8 cellular contexts compared by ENCODE assay signal in the genomic region with DNA sequence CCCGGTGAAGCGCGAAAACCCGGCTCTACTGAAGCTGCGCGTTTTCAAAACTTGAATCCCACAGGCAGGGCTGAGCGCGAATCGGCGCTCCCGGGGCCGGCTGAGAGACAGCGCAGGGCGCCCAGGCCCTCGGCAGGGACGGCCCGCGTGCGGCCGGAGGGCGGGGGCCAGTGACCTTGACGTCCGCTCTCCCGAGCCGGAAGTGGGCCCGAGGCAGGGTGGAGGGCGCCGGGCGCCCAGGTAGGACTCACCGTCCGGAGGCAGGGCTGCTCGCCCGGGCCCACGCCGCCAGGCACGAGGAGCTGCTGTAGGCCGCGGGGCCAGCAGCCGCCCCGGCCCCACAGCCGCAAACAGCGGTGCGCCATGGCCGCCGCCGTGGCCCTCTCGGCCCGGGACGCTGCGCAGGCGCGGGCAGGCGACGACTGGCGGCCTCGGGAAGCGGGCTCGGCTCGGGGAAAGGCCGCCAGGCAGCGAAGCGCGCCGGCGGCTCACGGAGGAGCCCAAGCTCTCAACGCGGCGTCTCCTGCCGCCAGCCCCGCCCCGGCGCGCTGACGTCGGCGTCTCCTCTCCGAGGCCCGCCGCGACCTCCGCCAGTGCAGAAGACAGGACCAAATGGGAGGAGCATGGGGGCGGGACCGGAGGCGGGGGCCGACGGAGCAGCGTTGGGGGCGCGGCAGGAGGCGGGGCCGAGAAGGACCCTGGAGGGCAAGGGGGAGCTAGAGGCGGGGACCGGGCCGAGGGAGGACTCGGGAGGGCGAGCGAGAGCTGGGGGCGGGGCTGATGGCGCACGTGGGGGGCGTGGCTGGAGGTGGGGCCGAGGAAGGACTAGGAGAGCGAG. TPM values are rescaled to one million over a fixed set of nuclear protein-coding genes. Genes with fewer than 3 reads are reported as not detected.
DNase-seq lines count a peak whose midpoint lies in the region; ATAC-seq and TF ChIP-seq lines count a peak whose summit lies in the region.

A gene (minus strand): TSS at position 510 of the 838 bp plus-strand sequence. CDS start 145 bp downstream, at position 365.

- peaks cover 6% of the 10 kb centered on the region for H3K36me3 Mint-ChIP-seq in activated T-cell treated with anti-CD3 and anti-CD28 coated beads, Interleukin-2, amount 50 U/mL, for 4 hours (ENCODE audit: insufficient read depth)

- in situ Hi-C loops in Panc1 (cut with HindIII; ENCODE audit: low pct_unique_long_range_greater_than_20kb, low sequenced_read_pairs), result no loop called here

- 1% methylated on average over 78 to 104 of the region's 104 CpGs for WGBS in esophagus, 2 donors

- peak within 1 kb of the TSS; percentile 84 for H2AFZ ChIP-seq in KMS-11 (ENCODE audit: low read depth)

- H3K36me3 ChIP-seq in KMS-11 (ENCODE audit: insufficient read depth) (no peaks in the 10 kb centered on the region), Panc1 (ENCODE audit: control insufficient read depth, insufficient read depth, low read length) (peaks cover 2% of the 10 kb centered on the region; the same call in 1 of the 2 replicates), esophagus (ENCODE audit: control insufficient read depth in 2 of 2, insufficient read depth in 2 of 2, low read length in 1 of 2) (no peaks in the 10 kb centered on the region), muscle layer of colon (ENCODE audit: insufficient read depth, low read length) (peaks cover 6% of the 10 kb centered on the region)

- BruUV-seq in Panc1 (replicated peaks; lab: Mats Ljungman, UMichigan), result no TSS peak

- ATAC-seq in GM21786 (IDR thresholded peaks at IDR 0.05; ENCODE audit: unreplicated experiment) (peak; percentile 84), Panc1 (peak; percentile 94)
- ATAC-seq in activated T-cell treated with anti-CD3 and anti-CD28 coated beads, Interleukin-2, amount 50 U/mL, for 4 hours, result peak; percentile 90 to 91

- H3K4me3 ChIP-seq in KMS-11 (IDR thresholded peaks at IDR 0.05; ENCODE audit: insufficient read depth, low read depth, low read length), result no peak within 1 kb of the TSS
- H3K4me3 ChIP-seq in Panc1 (ENCODE audit: low read depth in 2 of 2, low read length in 2 of 2), result peak within 1 kb of the TSS; percentile 82 to 93
- H3K4me3 ChIP-seq in esophagus (ENCODE audit: low read depth in 1 of 2, low read length in 2 of 2), result peak within 1 kb of the TSS; percentile 64 to 90
- peak within 1 kb of the TSS; percentile 38 to 84 for H3K4me3 ChIP-seq in muscle layer of colon (ENCODE audit: low read depth in 1 of 2, low read length in 2 of 2)

- intact Hi-C loops in Panc1 (cut with micrococcal nuclease; ENCODE audit: unreplicated experiment), result no loop called here

- H3K4me1 ChIP-seq in KMS-11 (ENCODE audit: low read depth, poor library complexity, severe bottlenecking), result peaks cover 20% of the 10 kb centered on the region
- H3K4me1 ChIP-seq in Panc1 (ENCODE audit: control insufficient read depth, insufficient read depth, low read length), result peaks cover 18% of the 10 kb centered on the region; the same call in 1 of the 2 replicates
- H3K4me1 ChIP-seq in esophagus (ENCODE audit: control insufficient read depth in 2 of 2, insufficient read depth in 2 of 2, low read length in 1 of 2), result peaks cover 4 to 5% of the 10 kb centered on the region in 2 donors
- H3K4me1 ChIP-seq in muscle layer of colon (ENCODE audit: insufficient read depth, low read length), result peaks cover 20% of the 10 kb centered on the region

- H3K4me2 ChIP-seq in KMS-11, result peak within 1 kb of the TSS; percentile 77

- no peaks in the 10 kb centered on the region for H3K27me3 Mint-ChIP-seq in activated T-cell treated with anti-CD3 and anti-CD28 coated beads, Interleukin-2, amount 50 U/mL, for 4 hours (ENCODE audit: low read depth)

- no peaks in the 10 kb centered on the region for H3K27me3 ChIP-seq in KMS-11 (ENCODE audit: insufficient read depth, low read depth)
- H3K27me3 ChIP-seq in Panc1 (ENCODE audit: control insufficient read depth, insufficient read depth, low read length), result no peaks in the 10 kb centered on the region
- no peaks in the 10 kb centered on the region for H3K27me3 ChIP-seq in esophagus (ENCODE audit: control insufficient read depth in 1 of 2, insufficient read depth in 2 of 2, low read length in 2 of 2)
- no peaks in the 10 kb centered on the region for H3K27me3 ChIP-seq in muscle layer of colon (ENCODE audit: control insufficient read depth in 1 of 2, insufficient read depth in 2 of 2, low read length in 2 of 2)

- H3K4me3 Mint-ChIP-seq in activated T-cell treated with anti-CD3 and anti-CD28 coated beads, Interleukin-2, amount 50 U/mL, for 4 hours, result peak within 1 kb of the TSS; percentile 92

- no peaks in the 10 kb centered on the region for H3K9me3 Mint-ChIP-seq in activated T-cell treated with anti-CD3 and anti-CD28 coated beads, Interleukin-2, amount 50 U/mL, for 4 hours

- no peaks in the 10 kb centered on the region; the same call in 1 of the 2 replicates for H4K20me1 ChIP-seq in KMS-11 (ENCODE audit: insufficient read depth)

- no peaks in the 10 kb centered on the region for H3K9me3 ChIP-seq in Panc1 (ENCODE audit: control insufficient read depth, insufficient read depth, low read depth, low read length)
- H3K9me3 ChIP-seq in esophagus (ENCODE audit: control insufficient read depth in 2 of 2, insufficient read depth in 1 of 2, low read depth in 1 of 2, low read length in 1 of 2), result no peaks in the 10 kb centered on the region
- no peaks in the 10 kb centered on the region for H3K9me3 ChIP-seq in muscle layer of colon (ENCODE audit: low read length)

- H3K79me2 ChIP-seq in KMS-11 (ENCODE audit: insufficient read depth, low read depth), result peaks cover 47% of the 10 kb centered on the region

- POLR2A ChIA-PET in Panc1 (lab: Charles Lee), result interaction anchor here (0.6 to 1.6 kb wide), 8 partner anchors 13 to 288 kb away, joined by 3 to 8 read pairs (median 4); a partner anchor contains a TSS

- DNase-seq in DMS79 (lab: John Stamatoyannopoulos, UW), result peak; percentile 94
- DNase-seq in Panc1 (ENCODE audit: low read depth, low spot score), result peak; percentile 79
- peak; percentile 100 for DNase-seq in activated T-cell treated with anti-CD3 and anti-CD28 coated beads, Interleukin-2, amount 50 U/mL, for 4 hours
- peak; percentile 100 for DNase-seq in stimulated activated CD8-positive, alpha-beta memory T cell treated with anti-CD3 and anti-CD28 coated beads, Interleukin-7, amount 100 ng/mL, for 1 hour (ENCODE audit: low read depth in 2 of 2)

- CTCF ChIA-PET in Panc1 (lab: Charles Lee), result interaction anchor here (0.5 to 0.6 kb wide), 3 partner anchors 105 to 283 kb away, joined by 3 to 5 read pairs (median 4); no protein-coding TSS in a partner anchor

- H3K9ac ChIP-seq in KMS-11 (peak within 1 kb of the TSS; percentile 97), muscle layer of colon (ENCODE audit: low read length) (peak within 1 kb of the TSS; percentile 93)

- peaks cover 44% of the 10 kb centered on the region for H3K4me1 Mint-ChIP-seq in activated T-cell treated with anti-CD3 and anti-CD28 coated beads, Interleukin-2, amount 50 U/mL, for 4 hours (ENCODE audit: low read depth)

- H3K27ac ChIP-seq in KMS-11, result peak within 1 kb of the TSS; percentile 97
- H3K27ac ChIP-seq in Panc1 (ENCODE audit: low read length), result peak within 1 kb of the TSS; percentile 90
- H3K27ac ChIP-seq in esophagus (ENCODE audit: low read depth in 2 of 2, low read length in 1 of 2), result peak within 1 kb of the TSS; percentile 99
- peak within 1 kb of the TSS; percentile 95 for H3K27ac ChIP-seq in muscle layer of colon (ENCODE audit: low read depth, low read length)

- TF ChIP-seq CTCF in KMS-11 (conservative IDR thresholded peaks at IDR 0.05; ENCODE audit: low read depth, low read length) (no peak), Panc1 (IDR thresholded peaks at IDR 0.05) (no peak)

RNA-seq across cellular contexts. Expression of the gene that starts here (rescaled TPM):
- total RNA-seq in Panc1 (2021; ENCODE audit: unreplicated experiment), result 58.0 TPM
- 32.6 TPM for polyA plus RNA-seq in Panc1 (2012; ENCODE audit: insufficient read length)
- total RNA-seq in activated T-cell treated with anti-CD3 and anti-CD28 coated beads, Interleukin-2, amount 50 U/mL, for 4 hours, result 10 to 100 TPM; 78.7 to 93.5 (median 88.3) TPM
- polyA plus RNA-seq in esophagus, result 10 to 100 TPM; 14.7 to 34.0 TPM
